Comparison of ENCODE assay signal across 8 cellular contexts in genomic region chr12:79174656-79175055, GRCh38.
DNase-seq lines count a peak whose midpoint lies in the region; ATAC-seq and TF ChIP-seq lines count a peak whose summit lies in the region.

No MANE protein-coding gene starts in this region.

- H3K4me3 ChIP-seq in SU-DHL-6 (ENCODE audit: insufficient read depth, low read length, poor library complexity, severe bottlenecking) = no peak overlapping the region
- no peak overlapping the region for H3K4me3 ChIP-seq in right lobe of liver

- 0 out of 2 replicates have a peak, but pooled peaks cover 3% of the 10 kb centered on the region for H4K20me1 ChIP-seq in SU-DHL-6 (ENCODE audit: low read depth, low read length)

- intact Hi-C loops in right lobe of liver (cut with DNase I) = no loop called here

- ATAC-seq in GM18907 (IDR thresholded peaks at IDR 0.05; ENCODE audit: unreplicated experiment) (peak; percentile 87), HG03432 (IDR thresholded peaks at IDR 0.05; ENCODE audit: unreplicated experiment) (peak; percentile 74), right lobe of liver (no peak)

- H3K9me2 ChIP-seq in SU-DHL-6 (replicated peaks; ENCODE audit: insufficient read depth, low read length) = no peaks in the 10 kb centered on the region

- H3K9me3 ChIP-seq in SU-DHL-6 (ENCODE audit: insufficient read depth, low read length) = no peaks in the 10 kb centered on the region
- no peaks in the 10 kb centered on the region for H3K9me3 ChIP-seq in right lobe of liver

- H3K27me3 ChIP-seq in SU-DHL-6 (ENCODE audit: low read length) (no peaks in the 10 kb centered on the region), right lobe of liver (no peaks in the 10 kb centered on the region)

- DNase-seq in ACHN (peak; percentile 59), right lobe of liver (no peak), mesenteric fat pad (ENCODE audit: low spot score) (no peak), activated T-cell treated with anti-CD3 and anti-CD28 coated beads for 4 hours (no peak), pons (ENCODE audit: low spot score) (no peak)

- peak overlapping the region; percentile 39 for H3K4me2 ChIP-seq in SU-DHL-6 (ENCODE audit: low read depth, low read length, poor library complexity, severe bottlenecking)

- no peak overlapping the region for H3K9ac ChIP-seq in SU-DHL-6 (ENCODE audit: low read length)

- 6% methylated on average over 1 of the region's 1 CpG for WGBS in right lobe of liver (ENCODE audit: insufficient coverage, low coverage, low lambda C conversion rate, missing lambda C conversion rate)

- TF ChIP-seq POLR2A in right lobe of liver (IDR thresholded peaks at IDR 0.05) = no peak

- H3F3A ChIP-seq in SU-DHL-6 (ENCODE audit: insufficient read depth) = no peaks in the 10 kb centered on the region

- H2AFZ ChIP-seq in SU-DHL-6 (ENCODE audit: low read depth, low read length, severe bottlenecking) = no peak overlapping the region

- no peaks in the 10 kb centered on the region for H3K4me1 ChIP-seq in right lobe of liver

- no peaks in the 10 kb centered on the region for H3K79me2 ChIP-seq in SU-DHL-6 (ENCODE audit: insufficient read depth, low read length)

- peak; percentile 25 for TF ChIP-seq CTCF in SU-DHL-6 (IDR thresholded peaks at IDR 0.05; ENCODE audit: insufficient read depth, low read length, poor library complexity, severe bottlenecking)
- peak in 3 of 4 donors; percentile 7 to 23 (median 12) for TF ChIP-seq CTCF in right lobe of liver (IDR thresholded peaks at IDR 0.05)

- H3K36me3 ChIP-seq in SU-DHL-6 (ENCODE audit: low read length) = no peaks in the 10 kb centered on the region
- no peaks in the 10 kb centered on the region for H3K36me3 ChIP-seq in right lobe of liver

- H3K27ac ChIP-seq in SU-DHL-6 (ENCODE audit: low read depth, low read length) (peak overlapping the region; percentile 49), right lobe of liver (no peak overlapping the region)

- in situ Hi-C loops in ACHN (cut with HindIII; ENCODE audit: low pct_ligation_motif_present, low pct_unique_long_range_greater_than_20kb, low sequenced_read_pairs) = no loop called here

Comparison
In these comparisons a context has a peak if more than half of its experiments do, and no peak if none do; other contexts are left out.
1. ATAC-seq: peak in GM18907 (single experiment) and HG03432 (single experiment); none in right lobe of liver (0 of 4).